Comparison of ENCODE assay signal across 8 cellular contexts in the genomic region with DNA sequence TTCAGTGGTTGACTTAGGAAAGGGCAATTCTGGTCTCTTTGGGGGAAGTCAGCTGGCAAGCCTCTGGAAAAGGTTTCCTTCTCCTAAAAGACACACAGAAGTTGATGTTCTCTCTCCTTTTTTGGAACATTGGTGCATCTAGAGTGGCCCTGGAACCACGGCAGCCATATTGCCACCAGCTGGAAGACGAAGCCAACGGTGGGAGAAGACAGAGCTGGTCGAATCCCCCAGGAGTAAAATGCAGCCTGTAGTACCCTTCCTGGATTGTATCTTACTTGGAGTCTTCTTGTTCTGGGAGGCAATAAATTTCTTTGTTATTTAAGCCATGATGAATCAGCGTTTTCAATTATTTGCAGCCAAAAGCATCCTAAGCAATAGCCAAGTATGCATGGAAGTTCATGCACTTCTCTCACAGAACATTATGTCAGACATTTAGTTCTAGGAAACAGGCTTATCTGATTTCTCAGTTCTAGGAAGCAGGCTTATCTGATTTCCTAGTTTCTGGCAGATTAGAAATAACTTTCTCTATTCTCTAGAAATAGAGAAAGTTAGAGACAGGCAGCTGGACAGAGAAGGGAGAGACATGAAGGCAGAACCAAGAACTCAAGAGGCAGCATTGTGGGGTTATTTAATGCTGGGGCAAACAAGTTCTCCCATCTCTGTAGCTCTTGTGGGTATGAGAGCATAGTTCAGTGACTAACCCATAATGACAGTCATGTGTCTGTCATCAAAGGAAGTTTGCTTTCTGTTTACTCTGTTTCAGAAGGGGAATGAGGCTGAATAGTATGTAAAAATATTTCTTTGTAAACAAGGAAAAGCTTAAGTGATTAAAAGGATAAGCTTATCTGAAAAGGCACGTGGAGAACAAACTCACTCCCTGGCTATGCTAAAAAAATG. TPM values are rescaled to one million over a fixed set of nuclear protein-coding genes. Genes with fewer than 3 reads are reported as not detected.
DNase-seq lines count a peak whose midpoint lies in the region; ATAC-seq, FAIRE-seq and TF ChIP-seq lines count a peak whose summit lies in the region.

No MANE protein-coding gene starts in this region.

- no peaks in the 10 kb centered on the region for H3K9me3 Mint-ChIP-seq in activated naive CD8-positive, alpha-beta T cell treated with anti-CD3 and anti-CD28 coated beads, Interleukin-2, amount 10 ng/mL, durations not matched to agents 7 days and 5 days
- no peaks in the 10 kb centered on the region for H3K9me3 Mint-ChIP-seq in naive B cell

- H3K4me3 ChIP-seq in GM12865 (ENCODE audit: low read depth, low read length), result no peak overlapping the region
- no peak overlapping the region for H3K4me3 ChIP-seq in kidney (ENCODE audit: low read length in 2 of 2)

- ATAC-seq in GM21515 (IDR thresholded peaks at IDR 0.05; ENCODE audit: unreplicated experiment), result peak; percentile 72
- peak; percentile 84 for ATAC-seq in activated naive CD8-positive, alpha-beta T cell treated with anti-CD3 and anti-CD28 coated beads, Interleukin-2, amount 10 ng/mL, durations not matched to agents 7 days and 5 days (ENCODE audit: low read depth)
- peak; percentile 52 to 61 for ATAC-seq in naive B cell (ENCODE audit: low read depth in 2 of 2)

- H3K4me1 ChIP-seq in kidney (ENCODE audit: control insufficient read depth in 1 of 2, insufficient read depth in 1 of 2, low read depth in 1 of 2, low read length in 2 of 2), result peaks cover 3 to 5% of the 10 kb centered on the region in 2 donors

- no peaks in the 10 kb centered on the region for H3K27me3 Mint-ChIP-seq in activated naive CD8-positive, alpha-beta T cell treated with anti-CD3 and anti-CD28 coated beads, Interleukin-2, amount 10 ng/mL, durations not matched to agents 7 days and 5 days
- H3K27me3 Mint-ChIP-seq in naive B cell, result no peaks in the 10 kb centered on the region

- H3K9me3 ChIP-seq in kidney (ENCODE audit: control insufficient read depth in 1 of 2, low read length in 2 of 2), result no peaks in the 10 kb centered on the region

- DNase-seq in GM12865 (ENCODE audit: low read depth) (peak; percentile 48), HS-5 (ENCODE audit: low read depth) (peak; percentile 61), naive B cell (no peak), NCI-H82 treated with DMSO at 0.1 percent for 48 hours (lab: John Stamatoyannopoulos, UW; ENCODE audit: unreplicated experiment) (no peak), kidney (no peak), cerebellar nuclear complex (lab: John Stamatoyannopoulos, UW) (no peak)
- no peak for DNase-seq in activated naive CD8-positive, alpha-beta T cell treated with anti-CD3 and anti-CD28 coated beads, Interleukin-2, amount 10 ng/mL, durations not matched to agents 7 days and 5 days

- intact Hi-C loops in kidney (cut with DNase I), result no loop called here

- peaks cover 56% of the 10 kb centered on the region for H3K4me1 Mint-ChIP-seq in activated naive CD8-positive, alpha-beta T cell treated with anti-CD3 and anti-CD28 coated beads, Interleukin-2, amount 10 ng/mL, durations not matched to agents 7 days and 5 days
- peaks cover 14 to 21% (median 19%) of the 10 kb centered on the region in 3 donors for H3K4me1 Mint-ChIP-seq in naive B cell

- H3K9ac ChIP-seq in kidney (ENCODE audit: low read length in 2 of 2), result no peak overlapping the region

- no peak for TF ChIP-seq CTCF in GM12865 (IDR thresholded peaks at IDR 0.05; ENCODE audit: insufficient read depth, low read depth, low read length, missing control alignments)
- no peak for TF ChIP-seq CTCF in kidney (IDR thresholded peaks at IDR 0.05; ENCODE audit: borderline replicate concordance, extremely low read depth, insufficient read depth)

- peaks cover 7% of the 10 kb centered on the region for H3K36me3 Mint-ChIP-seq in activated naive CD8-positive, alpha-beta T cell treated with anti-CD3 and anti-CD28 coated beads, Interleukin-2, amount 10 ng/mL, durations not matched to agents 7 days and 5 days
- no peaks in the 10 kb centered on the region for H3K36me3 Mint-ChIP-seq in naive B cell

- H3K4me3 Mint-ChIP-seq in activated naive CD8-positive, alpha-beta T cell treated with anti-CD3 and anti-CD28 coated beads, Interleukin-2, amount 10 ng/mL, durations not matched to agents 7 days and 5 days, result peak overlapping the region; percentile 75
- peak overlapping the region in 1 of 8 donors; percentile 42 for H3K4me3 Mint-ChIP-seq in naive B cell

- FAIRE-seq in kidney (lab: Jason Lieb, UNC), result no peak

- POLR2A ChIA-PET in activated naive CD8-positive, alpha-beta T cell treated with anti-CD3 and anti-CD28 coated beads, Interleukin-2, amount 10 ng/mL, durations not matched to agents 7 days and 5 days (lab: Charles Lee), result interaction anchor here (0.8 to 9.5 kb wide), 6 partner anchors 9 to 72 kb away, joined by 3 to 234 read pairs (median 5); partner anchors contain the start of gene NABP1

- H3K27ac Mint-ChIP-seq in activated naive CD8-positive, alpha-beta T cell treated with anti-CD3 and anti-CD28 coated beads, Interleukin-2, amount 10 ng/mL, durations not matched to agents 7 days and 5 days, result peak overlapping the region; percentile 95
- peak overlapping the region in 1 of 6 donors; percentile 44 for H3K27ac Mint-ChIP-seq in naive B cell

- no peak overlapping the region for H3K27ac ChIP-seq in kidney (ENCODE audit: low read depth in 2 of 2, low read length in 2 of 2)

- no peaks in the 10 kb centered on the region for H3K36me3 ChIP-seq in kidney (ENCODE audit: control insufficient read depth in 1 of 2, insufficient read depth in 2 of 2, low read length in 2 of 2)

RNA-seq across cellular contexts. Expression of gene NABP1, which starts 40.5 kb away (rescaled TPM):
- 10 to 100 TPM; 72.6 to 75.9 TPM for total RNA-seq in activated naive CD8-positive, alpha-beta T cell treated with anti-CD3 and anti-CD28 coated beads, Interleukin-2, amount 10 ng/mL, durations not matched to agents 7 days and 5 days
- polyA plus RNA-seq in naive B cell (ENCODE audit: low read depth in 6 of 6) (1 to 10 TPM; 2.1 to 8.0 (median 4.8) TPM), kidney (ENCODE audit: insufficient read depth, low read depth, low replicate concordance) (9.6 TPM)
- total RNA-seq in kidney, result 39.7 TPM

Comparison
In these comparisons a context has a peak if more than half of its experiments do, and no peak if none do; other contexts are left out.
1. DNase-seq: peak in GM12865 (single experiment) and HS-5 (single experiment); none in activated naive CD8-positive, alpha-beta T cell treated with anti-CD3 and anti-CD28 coated beads, Interleukin-2, amount 10 ng/mL, durations not matched to agents 7 days and 5 days (single experiment), naive B cell (single experiment), NCI-H82 treated with DMSO at 0.1 percent for 48 hours (single experiment), kidney (single experiment) and cerebellar nuclear complex (0 of 2).
2. Peak in every context shown above with its lines, with median percentiles within 50 percentile points of each other: ATAC-seq.